ENCODE assay signal across 16 cellular contexts in genomic region chr4:140689628-140690027, GRCh38.
DNase-seq lines count a peak whose midpoint lies in the region; ATAC-seq, FAIRE-seq and TF ChIP-seq lines count a peak whose summit lies in the region.
"Had no signal": no experiment of that assay in that cellular context is flagged by ENCODE, and none has a peak within 500 bp of the region (broad histone marks: within the 10 kb centered on the region; RNA-seq: fewer than 3 reads in every experiment).

No MANE protein-coding gene starts in this region.

- no peak for TF ChIP-seq CTCF in spleen (IDR thresholded peaks at IDR 0.05 in 8 of 11, conservative IDR thresholded peaks at IDR 0.05 in 3 of 11)
- TF ChIP-seq CTCF in D721Med (IDR thresholded peaks at IDR 0.05; ENCODE audit: insufficient read depth, missing control alignments), result no peak

- H3K9me3 ChIP-seq in spleen, result no peaks in the 10 kb centered on the region
- H3K9me3 ChIP-seq: BLaER1 treated with 17β-estradiol and CSF1 and Interleukin-3, amounts not matched to agents 10 nM and 100 nM had no signal

- FAIRE-seq in D721Med (lab: Jason Lieb, UNC), result no peak

- WGBS in spleen, 5 donors, result 57 to 81% (median 73%) methylated on average over 3 of the region's 3 CpGs

- no peaks in the 10 kb centered on the region for H3K27me3 ChIP-seq in spleen (replicated peaks in 1 of 7)
- H3K27me3 ChIP-seq: BLaER1 treated with 17β-estradiol and CSF1 and Interleukin-3, amounts not matched to agents 10 nM and 100 nM had no signal

- TF ChIP-seq POLR2A in spleen (IDR thresholded peaks at IDR 0.05), result no peak

- peaks cover 0 to 38% (median 24%) of the 10 kb centered on the region in 6 donors for H3K4me1 ChIP-seq in spleen

- peaks cover 0 to 21% (median 2%) of the 10 kb centered on the region in 6 donors for H3K36me3 ChIP-seq in spleen

- TF ChIP-seq EP300 in Ishikawa (IDR thresholded peaks at IDR 0.05; ENCODE audit: borderline replicate concordance), result no peak

- DNase-seq in DMS79 treated with DMSO at 0.1 percent for 48 hours (lab: John Stamatoyannopoulos, UW) (peak; percentile 2), DMS79 (lab: John Stamatoyannopoulos, UW) (no peak), glomerular visceral epithelial cell (ENCODE audit: extremely low spot score) (peak; percentile 36), spleen (no peak), D721Med (ENCODE audit: insufficient read length, low spot score) (no peak), left lobe of liver (ENCODE audit: low spot score) (no peak)
- DNase-seq: DMS53, HCEC 1CT, NCI-H1092, NCI-H510A treated with DMSO at 0.1 percent for 48 hours, OCI-M1, RPMI8226 had no signal

- H3K4me3 ChIP-seq in spleen, result no peak overlapping the region
- H3K4me3 ChIP-seq: BLaER1 treated with 17β-estradiol and CSF1 and Interleukin-3, amounts not matched to agents 10 nM and 100 nM had no signal

- intact Hi-C loops in spleen (cut with DNase I; ENCODE audit: low total_unique reads), result no loop called here

- ATAC-seq in GM19328 (IDR thresholded peaks at IDR 0.05; ENCODE audit: unreplicated experiment), result no peak
- no peak for ATAC-seq in left lobe of liver

- no peak for TF ChIP-seq RAD21 in Ishikawa (IDR thresholded peaks at IDR 0.05; ENCODE audit: low read depth)

- H3K27ac ChIP-seq in spleen, result peak overlapping the region in 5 of 8 donors; percentile 47 to 71 (median 54)
- H3K27ac ChIP-seq: 22Rv1; BLaER1 treated with 17β-estradiol and CSF1 and Interleukin-3, amounts not matched to agents 10 nM and 100 nM had no signal

TF ChIP-seq in Ishikawa, 13 proteins besides CTCF, POLR2A, EP300 and RAD21:
- TF ChIP-seq REST (IDR thresholded peaks at IDR 0.05; ENCODE audit: low read depth) (no peak), CEBPB (IDR thresholded peaks at IDR 0.05) (no peak), NFIC (IDR thresholded peaks at IDR 0.05) (peak; percentile 55), TEAD4 (IDR thresholded peaks at IDR 0.05) (no peak)

Comparison
In these comparisons a context has a peak if more than half of its experiments do, and no peak if none do; other contexts are left out.
1. DNase-seq: peak in DMS79 treated with DMSO at 0.1 percent for 48 hours (single experiment) and glomerular visceral epithelial cell (single experiment); none in DMS79 (single experiment), spleen (single experiment), D721Med (single experiment) and left lobe of liver (single experiment).